ENCODE assay signal across 8 cellular contexts in the genomic region with DNA sequence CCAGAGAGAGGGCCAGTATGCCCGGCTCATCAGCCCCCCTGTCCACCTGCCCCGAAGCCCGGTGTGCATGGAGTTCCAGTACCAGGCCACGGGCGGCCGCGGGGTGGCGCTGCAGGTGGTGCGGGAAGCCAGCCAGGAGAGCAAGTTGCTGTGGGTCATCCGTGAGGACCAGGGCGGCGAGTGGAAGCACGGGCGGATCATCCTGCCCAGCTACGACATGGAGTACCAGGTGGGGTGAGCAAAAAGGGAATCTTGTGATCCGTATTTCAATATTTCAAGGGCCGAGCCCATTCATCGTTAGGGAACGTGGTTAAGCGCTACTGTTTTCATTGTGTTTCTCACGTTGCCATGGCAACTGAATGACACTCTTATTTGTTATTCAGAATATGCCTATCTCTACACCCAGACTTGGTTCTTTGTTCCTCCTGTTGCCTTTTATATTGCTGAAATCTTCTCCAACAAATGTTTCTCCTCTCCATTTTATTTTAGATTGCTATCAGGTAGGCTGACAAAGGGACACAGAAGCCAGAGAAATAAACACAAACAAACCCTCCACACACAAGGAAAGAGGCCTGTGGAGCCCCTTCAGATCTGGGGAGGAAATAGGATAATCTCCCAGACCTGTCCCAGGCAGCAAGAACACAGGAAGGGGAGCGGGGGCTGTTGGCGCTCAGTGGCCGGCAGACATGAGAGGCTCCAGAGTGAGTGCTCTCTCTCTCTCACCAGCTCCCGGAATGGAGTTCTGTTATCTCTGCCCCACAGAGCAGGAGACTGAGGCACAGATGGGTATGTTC.
DNase-seq lines count a peak whose midpoint lies in the region; ATAC-seq and TF ChIP-seq lines count a peak whose summit lies in the region.

No MANE protein-coding gene starts in this region.

- 50 to 67% (median 60%) methylated on average over 25 of the region's 25 CpGs for WGBS in ovary, 3 donors

- H3K27me3 ChIP-seq in ovary, result no peaks in the 10 kb centered on the region
- H3K27me3 ChIP-seq in SJCRH30, result no peaks in the 10 kb centered on the region

- no peak for TF ChIP-seq POLR2A in ovary (IDR thresholded peaks at IDR 0.05)

- H3K4me1 ChIP-seq in ovary (ENCODE audit: insufficient read depth), result peaks cover 9% of the 10 kb centered on the region
- no peaks in the 10 kb centered on the region for H3K4me1 ChIP-seq in SJCRH30

- no peaks in the 10 kb centered on the region for H3K9me3 ChIP-seq in ovary
- H3K9me3 ChIP-seq in SJCRH30 (replicated peaks), result no peaks in the 10 kb centered on the region

- no peak for TF ChIP-seq EP300 in ovary (IDR thresholded peaks at IDR 0.05)

- TF ChIP-seq CTCF in C4-2B (conservative IDR thresholded peaks at IDR 0.05), result peak; percentile 40
- TF ChIP-seq CTCF in ovary (IDR thresholded peaks at IDR 0.05), result no peak

- no peak overlapping the region for H3K4me3 ChIP-seq in ovary
- H3K4me3 ChIP-seq in SJCRH30, result no peak overlapping the region

- intact Hi-C loops in ovary (cut with DNase I), result no loop called here

- H3K36me3 ChIP-seq in ovary, result no peaks in the 10 kb centered on the region
- no peaks in the 10 kb centered on the region for H3K36me3 ChIP-seq in SJCRH30

- no peak overlapping the region for H3K27ac ChIP-seq in C4-2B
- peak overlapping the region in 1 of 2 donors; percentile 6 for H3K27ac ChIP-seq in ovary
- H3K27ac ChIP-seq in SJCRH30, result no peak overlapping the region

- DNase-seq in activated T-cell treated with anti-CD3 and anti-CD28 coated beads, Interleukin-2, amount 50 U/mL, for 48 hours, result peak; percentile 65
- DNase-seq in germinal center (ENCODE audit: low spot score) (peak; percentile 24), ovary (peak in 4 of 5 donors; percentile 31 to 71 (median 62)), NCI-H187 (lab: John Stamatoyannopoulos, UW) (no peak), SJCRH30 (no peak)

- ATAC-seq in HG02798 (IDR thresholded peaks at IDR 0.05; ENCODE audit: poor library complexity, unreplicated experiment) (peak; percentile 53), GM19455 (IDR thresholded peaks at IDR 0.05; ENCODE audit: unreplicated experiment) (no peak)

Comparison
In these comparisons a context has a peak if more than half of its experiments do, and no peak if none do; other contexts are left out.
1. DNase-seq: peak in activated T-cell treated with anti-CD3 and anti-CD28 coated beads, Interleukin-2, amount 50 U/mL, for 48 hours (2 of 2), germinal center (single experiment) and ovary (4 of 5); none in NCI-H187 (0 of 2) and SJCRH30 (0 of 2).